ENCODE assay signal across 1 cellular context in the genomic region with DNA sequence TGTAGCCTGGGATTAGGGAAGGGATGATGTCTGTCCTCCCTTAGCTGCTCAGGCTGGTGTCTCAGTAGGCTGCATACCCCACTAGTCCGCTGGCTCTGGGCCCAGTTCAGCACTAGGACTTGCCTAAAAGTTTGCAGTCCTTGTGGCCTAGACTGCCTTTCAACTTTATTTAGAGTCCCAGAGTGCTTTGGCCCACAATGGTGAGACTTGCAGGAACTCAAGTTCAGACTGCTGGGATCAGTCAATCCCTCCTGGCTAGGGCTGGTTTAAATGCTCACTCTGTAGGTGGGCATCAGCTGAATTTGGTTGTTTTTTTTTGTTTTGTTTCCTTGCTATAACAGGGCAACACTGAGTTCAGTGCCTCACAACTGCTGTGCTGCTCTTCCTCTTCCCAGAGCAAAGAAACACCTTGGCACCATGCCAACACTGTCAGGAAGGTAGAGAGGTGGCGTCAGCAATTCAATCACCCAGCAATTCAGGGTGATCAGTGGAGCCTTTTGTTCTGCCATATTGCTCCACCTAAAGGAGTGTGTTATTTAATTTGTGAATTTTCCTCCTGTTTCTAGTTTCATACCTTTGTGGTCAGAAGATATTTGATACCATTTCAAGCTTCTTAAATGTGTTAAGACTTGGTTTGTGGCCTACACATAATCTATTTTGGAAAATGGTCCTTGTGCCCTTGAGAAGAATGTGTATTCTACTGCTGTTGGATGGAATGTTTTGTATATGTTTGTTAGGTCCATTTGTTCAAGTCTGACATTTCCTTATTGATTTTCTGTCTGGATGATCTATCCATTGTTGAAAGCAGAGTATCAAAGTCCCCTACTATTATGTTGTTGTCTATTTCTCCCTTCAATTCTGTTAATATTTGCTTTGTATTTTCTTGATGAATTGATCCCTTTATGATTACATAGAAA.
TF ChIP-seq lines count a peak whose summit lies in the region.

No MANE protein-coding gene starts in this region.

TF ChIP-seq in HepG2, 621 proteins besides CTCF, POLR2A, EP300 and RAD21 (continued from another document and continues in another):
- TF ChIP-seq, protein P1, sequence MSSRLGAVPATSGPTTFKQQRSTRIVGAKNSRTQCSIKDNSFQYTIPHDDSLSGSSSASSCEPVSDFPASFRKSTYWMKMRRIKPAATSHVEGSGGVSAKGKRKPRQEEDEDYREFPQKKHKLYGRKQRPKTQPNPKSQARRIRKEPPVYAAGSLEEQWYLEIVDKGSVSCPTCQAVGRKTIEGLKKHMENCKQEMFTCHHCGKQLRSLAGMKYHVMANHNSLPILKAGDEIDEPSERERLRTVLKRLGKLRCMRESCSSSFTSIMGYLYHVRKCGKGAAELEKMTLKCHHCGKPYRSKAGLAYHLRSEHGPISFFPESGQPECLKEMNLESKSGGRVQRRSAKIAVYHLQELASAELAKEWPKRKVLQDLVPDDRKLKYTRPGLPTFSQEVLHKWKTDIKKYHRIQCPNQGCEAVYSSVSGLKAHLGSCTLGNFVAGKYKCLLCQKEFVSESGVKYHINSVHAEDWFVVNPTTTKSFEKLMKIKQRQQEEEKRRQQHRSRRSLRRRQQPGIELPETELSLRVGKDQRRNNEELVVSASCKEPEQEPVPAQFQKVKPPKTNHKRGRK (CRISPR knock-in tag; IDR thresholded peaks at IDR 0.05) = no peak
- no peak for TF ChIP-seq ARHGAP35 (CRISPR knock-in tag; IDR thresholded peaks at IDR 0.05; ENCODE audit: borderline replicate concordance)
- TF ChIP-seq ZNF720 (CRISPR knock-in tag; IDR thresholded peaks at IDR 0.05) = no peak
- TF ChIP-seq, protein P2, sequence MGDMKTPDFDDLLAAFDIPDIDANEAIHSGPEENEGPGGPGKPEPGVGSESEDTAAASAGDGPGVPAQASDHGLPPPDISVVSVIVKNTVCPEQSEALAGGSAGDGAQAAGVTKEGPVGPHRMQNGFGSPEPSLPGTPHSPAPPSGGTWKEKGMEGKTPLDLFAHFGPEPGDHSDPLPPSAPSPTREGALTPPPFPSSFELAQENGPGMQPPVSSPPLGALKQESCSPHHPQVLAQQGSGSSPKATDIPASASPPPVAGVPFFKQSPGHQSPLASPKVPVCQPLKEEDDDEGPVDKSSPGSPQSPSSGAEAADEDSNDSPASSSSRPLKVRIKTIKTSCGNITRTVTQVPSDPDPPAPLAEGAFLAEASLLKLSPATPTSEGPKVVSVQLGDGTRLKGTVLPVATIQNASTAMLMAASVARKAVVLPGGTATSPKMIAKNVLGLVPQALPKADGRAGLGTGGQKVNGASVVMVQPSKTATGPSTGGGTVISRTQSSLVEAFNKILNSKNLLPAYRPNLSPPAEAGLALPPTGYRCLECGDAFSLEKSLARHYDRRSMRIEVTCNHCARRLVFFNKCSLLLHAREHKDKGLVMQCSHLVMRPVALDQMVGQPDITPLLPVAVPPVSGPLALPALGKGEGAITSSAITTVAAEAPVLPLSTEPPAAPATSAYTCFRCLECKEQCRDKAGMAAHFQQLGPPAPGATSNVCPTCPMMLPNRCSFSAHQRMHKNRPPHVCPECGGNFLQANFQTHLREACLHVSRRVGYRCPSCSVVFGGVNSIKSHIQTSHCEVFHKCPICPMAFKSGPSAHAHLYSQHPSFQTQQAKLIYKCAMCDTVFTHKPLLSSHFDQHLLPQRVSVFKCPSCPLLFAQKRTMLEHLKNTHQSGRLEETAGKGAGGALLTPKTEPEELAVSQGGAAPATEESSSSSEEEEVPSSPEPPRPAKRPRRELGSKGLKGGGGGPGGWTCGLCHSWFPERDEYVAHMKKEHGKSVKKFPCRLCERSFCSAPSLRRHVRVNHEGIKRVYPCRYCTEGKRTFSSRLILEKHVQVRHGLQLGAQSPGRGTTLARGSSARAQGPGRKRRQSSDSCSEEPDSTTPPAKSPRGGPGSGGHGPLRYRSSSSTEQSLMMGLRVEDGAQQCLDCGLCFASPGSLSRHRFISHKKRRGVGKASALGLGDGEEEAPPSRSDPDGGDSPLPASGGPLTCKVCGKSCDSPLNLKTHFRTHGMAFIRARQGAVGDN (CRISPR knock-in tag; IDR thresholded peaks at IDR 0.05) = no peak
- TF ChIP-seq, protein P3, sequence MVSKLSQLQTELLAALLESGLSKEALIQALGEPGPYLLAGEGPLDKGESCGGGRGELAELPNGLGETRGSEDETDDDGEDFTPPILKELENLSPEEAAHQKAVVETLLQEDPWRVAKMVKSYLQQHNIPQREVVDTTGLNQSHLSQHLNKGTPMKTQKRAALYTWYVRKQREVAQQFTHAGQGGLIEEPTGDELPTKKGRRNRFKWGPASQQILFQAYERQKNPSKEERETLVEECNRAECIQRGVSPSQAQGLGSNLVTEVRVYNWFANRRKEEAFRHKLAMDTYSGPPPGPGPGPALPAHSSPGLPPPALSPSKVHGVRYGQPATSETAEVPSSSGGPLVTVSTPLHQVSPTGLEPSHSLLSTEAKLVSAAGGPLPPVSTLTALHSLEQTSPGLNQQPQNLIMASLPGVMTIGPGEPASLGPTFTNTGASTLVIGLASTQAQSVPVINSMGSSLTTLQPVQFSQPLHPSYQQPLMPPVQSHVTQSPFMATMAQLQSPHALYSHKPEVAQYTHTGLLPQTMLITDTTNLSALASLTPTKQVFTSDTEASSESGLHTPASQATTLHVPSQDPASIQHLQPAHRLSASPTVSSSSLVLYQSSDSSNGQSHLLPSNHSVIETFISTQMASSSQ (IDR thresholded peaks at IDR 0.05; ENCODE audit: low read depth) = peak; percentile 60
- TF ChIP-seq, protein P3 (CRISPR knock-in tag; IDR thresholded peaks at IDR 0.05; ENCODE audit: borderline replicate concordance) = no peak
- TF ChIP-seq NFE2 (CRISPR knock-in tag; IDR thresholded peaks at IDR 0.05) = no peak
- no peak for TF ChIP-seq CBX1 (IDR thresholded peaks at IDR 0.05; ENCODE audit: low read depth)
- TF ChIP-seq HNRNPUL1 (IDR thresholded peaks at IDR 0.05; ENCODE audit: low read depth, low read length) = no peak
- TF ChIP-seq ZNF597 (CRISPR knock-in tag; IDR thresholded peaks at IDR 0.05) = no peak
- no peak for TF ChIP-seq RBM39 (IDR thresholded peaks at IDR 0.05; ENCODE audit: low read depth, low read length, poor library complexity, severe bottlenecking)
- TF ChIP-seq ZNF674 (CRISPR knock-in tag; IDR thresholded peaks at IDR 0.05; ENCODE audit: low read depth) = no peak
- TF ChIP-seq IKZF5 (CRISPR knock-in tag; IDR thresholded peaks at IDR 0.05) = 0 out of 2 replicates have a peak, but pooled peaks have one; percentile 22
- no peak for TF ChIP-seq TAF1 (CRISPR knock-in tag; IDR thresholded peaks at IDR 0.05)
- TF ChIP-seq, protein P4, sequence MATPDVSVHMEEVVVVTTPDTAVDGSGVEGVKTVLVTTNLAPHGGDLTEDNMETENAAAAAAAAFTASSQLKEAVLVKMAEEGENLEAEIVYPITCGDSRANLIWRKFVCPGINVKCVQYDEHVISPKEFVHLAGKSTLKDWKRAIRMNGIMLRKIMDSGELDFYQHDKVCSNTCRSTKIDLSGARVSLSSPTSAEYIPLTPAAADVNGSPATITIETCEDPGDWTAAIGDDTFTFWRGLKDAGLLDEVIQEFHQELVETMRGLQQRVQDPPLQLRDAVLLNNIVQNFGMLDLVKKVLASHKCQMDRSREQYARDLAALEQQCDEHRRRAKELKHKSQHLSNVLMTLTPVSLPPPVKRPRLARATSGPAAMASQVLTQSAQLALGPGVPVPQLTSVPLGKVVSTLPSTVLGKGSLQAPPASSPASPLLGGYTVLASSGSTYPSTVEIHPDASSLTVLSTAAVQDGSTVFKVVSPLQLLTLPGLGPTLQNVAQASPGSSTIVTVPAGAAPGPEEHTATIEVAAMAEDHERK (CRISPR knock-in tag; IDR thresholded peaks at IDR 0.05; ENCODE audit: low read depth) = no peak
- no peak for TF ChIP-seq ZFP36L2 (CRISPR knock-in tag; IDR thresholded peaks at IDR 0.05)
- TF ChIP-seq, protein P5, sequence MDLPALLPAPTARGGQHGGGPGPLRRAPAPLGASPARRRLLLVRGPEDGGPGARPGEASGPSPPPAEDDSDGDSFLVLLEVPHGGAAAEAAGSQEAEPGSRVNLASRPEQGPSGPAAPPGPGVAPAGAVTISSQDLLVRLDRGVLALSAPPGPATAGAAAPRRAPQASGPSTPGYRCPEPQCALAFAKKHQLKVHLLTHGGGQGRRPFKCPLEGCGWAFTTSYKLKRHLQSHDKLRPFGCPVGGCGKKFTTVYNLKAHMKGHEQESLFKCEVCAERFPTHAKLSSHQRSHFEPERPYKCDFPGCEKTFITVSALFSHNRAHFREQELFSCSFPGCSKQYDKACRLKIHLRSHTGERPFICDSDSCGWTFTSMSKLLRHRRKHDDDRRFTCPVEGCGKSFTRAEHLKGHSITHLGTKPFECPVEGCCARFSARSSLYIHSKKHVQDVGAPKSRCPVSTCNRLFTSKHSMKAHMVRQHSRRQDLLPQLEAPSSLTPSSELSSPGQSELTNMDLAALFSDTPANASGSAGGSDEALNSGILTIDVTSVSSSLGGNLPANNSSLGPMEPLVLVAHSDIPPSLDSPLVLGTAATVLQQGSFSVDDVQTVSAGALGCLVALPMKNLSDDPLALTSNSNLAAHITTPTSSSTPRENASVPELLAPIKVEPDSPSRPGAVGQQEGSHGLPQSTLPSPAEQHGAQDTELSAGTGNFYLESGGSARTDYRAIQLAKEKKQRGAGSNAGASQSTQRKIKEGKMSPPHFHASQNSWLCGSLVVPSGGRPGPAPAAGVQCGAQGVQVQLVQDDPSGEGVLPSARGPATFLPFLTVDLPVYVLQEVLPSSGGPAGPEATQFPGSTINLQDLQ (CRISPR knock-in tag; IDR thresholded peaks at IDR 0.05) = no peak
- TF ChIP-seq SIN3A (IDR thresholded peaks at IDR 0.05; ENCODE audit: borderline replicate concordance, low read depth, low read length) = no peak
- no peak for TF ChIP-seq ZNF589 (CRISPR knock-in tag; conservative IDR thresholded peaks at IDR 0.05)
- TF ChIP-seq, protein P6, sequence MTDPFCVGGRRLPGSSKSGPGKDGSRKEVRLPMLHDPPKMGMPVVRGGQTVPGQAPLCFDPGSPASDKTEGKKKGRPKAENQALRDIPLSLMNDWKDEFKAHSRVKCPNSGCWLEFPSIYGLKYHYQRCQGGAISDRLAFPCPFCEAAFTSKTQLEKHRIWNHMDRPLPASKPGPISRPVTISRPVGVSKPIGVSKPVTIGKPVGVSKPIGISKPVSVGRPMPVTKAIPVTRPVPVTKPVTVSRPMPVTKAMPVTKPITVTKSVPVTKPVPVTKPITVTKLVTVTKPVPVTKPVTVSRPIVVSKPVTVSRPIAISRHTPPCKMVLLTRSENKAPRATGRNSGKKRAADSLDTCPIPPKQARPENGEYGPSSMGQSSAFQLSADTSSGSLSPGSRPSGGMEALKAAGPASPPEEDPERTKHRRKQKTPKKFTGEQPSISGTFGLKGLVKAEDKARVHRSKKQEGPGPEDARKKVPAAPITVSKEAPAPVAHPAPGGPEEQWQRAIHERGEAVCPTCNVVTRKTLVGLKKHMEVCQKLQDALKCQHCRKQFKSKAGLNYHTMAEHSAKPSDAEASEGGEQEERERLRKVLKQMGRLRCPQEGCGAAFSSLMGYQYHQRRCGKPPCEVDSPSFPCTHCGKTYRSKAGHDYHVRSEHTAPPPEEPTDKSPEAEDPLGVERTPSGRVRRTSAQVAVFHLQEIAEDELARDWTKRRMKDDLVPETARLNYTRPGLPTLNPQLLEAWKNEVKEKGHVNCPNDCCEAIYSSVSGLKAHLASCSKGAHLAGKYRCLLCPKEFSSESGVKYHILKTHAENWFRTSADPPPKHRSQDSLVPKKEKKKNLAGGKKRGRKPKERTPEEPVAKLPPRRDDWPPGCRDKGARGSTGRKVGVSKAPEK (CRISPR knock-in tag; IDR thresholded peaks at IDR 0.05; ENCODE audit: borderline replicate concordance) = no peak
- no peak for TF ChIP-seq ZNF878 (CRISPR knock-in tag; IDR thresholded peaks at IDR 0.05)
- no peak for TF ChIP-seq STAT6 (CRISPR knock-in tag; IDR thresholded peaks at IDR 0.05; ENCODE audit: borderline replicate concordance)
- TF ChIP-seq HNRNPL (IDR thresholded peaks at IDR 0.05; ENCODE audit: low read depth, low read length) = no peak
- TF ChIP-seq ZNF713 (CRISPR knock-in tag; IDR thresholded peaks at IDR 0.05) = no peak
- TF ChIP-seq ZBTB3 (CRISPR knock-in tag; IDR thresholded peaks at IDR 0.05; ENCODE audit: borderline replicate concordance, low read depth) = no peak
- peak; percentile 30; the same call in 1 of the 2 replicates for TF ChIP-seq ZNF441 (CRISPR knock-in tag; IDR thresholded peaks at IDR 0.05; ENCODE audit: borderline replicate concordance)
